Comparison of ENCODE assay signal across 9 cellular contexts in the genomic region with DNA sequence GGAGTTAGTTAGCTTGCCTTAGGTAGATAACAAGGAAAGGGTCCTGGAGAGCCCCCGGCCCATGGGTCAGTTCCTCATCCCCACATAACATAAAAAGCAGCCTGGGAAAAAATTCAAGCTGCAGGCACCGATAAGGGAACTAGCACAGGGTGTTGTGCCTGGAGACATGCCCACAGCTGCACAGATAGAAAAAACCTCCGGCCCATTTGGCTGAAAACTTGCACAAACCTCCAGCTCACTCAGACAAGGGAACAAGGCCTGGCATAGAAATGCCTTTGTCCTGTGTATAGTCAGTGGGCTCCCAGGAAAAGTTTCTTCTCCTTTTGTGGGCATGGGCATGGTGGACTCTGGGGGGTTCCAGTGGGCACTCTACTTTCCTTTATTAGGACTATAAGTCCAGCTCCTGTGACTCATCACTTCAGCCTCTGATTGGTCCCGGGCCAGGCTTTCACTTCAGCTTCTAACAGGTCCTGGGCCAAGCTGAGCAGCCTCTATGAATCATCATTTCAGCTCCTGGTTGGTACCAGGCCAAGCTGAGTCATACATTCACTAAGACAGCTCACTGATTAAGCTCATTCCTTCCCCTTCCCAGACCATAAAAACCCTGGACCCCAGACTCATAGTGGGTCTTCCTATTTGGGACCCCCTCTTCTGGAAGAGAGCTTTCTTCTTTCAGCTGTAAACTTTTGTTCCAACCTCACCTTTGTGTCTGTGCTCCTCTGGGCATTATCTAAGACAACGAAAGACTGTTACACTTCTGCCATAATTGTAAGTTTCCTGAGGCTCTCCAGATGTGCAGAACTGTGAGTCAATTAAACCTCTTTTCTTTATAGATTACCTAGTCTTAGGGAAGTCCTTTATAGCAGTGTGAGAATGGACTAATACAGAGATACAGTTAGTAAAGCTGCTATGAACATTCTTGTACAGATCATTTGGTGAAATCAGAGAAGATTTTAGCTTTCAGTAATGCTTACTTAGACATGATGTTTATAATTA.
DNase-seq lines count a peak whose midpoint lies in the region; ATAC-seq and TF ChIP-seq lines count a peak whose summit lies in the region.
"Had no signal": no experiment of that assay in that cellular context is flagged by ENCODE, and none has a peak within 500 bp of the region (broad histone marks: within the 10 kb centered on the region; RNA-seq: fewer than 3 reads in every experiment).

No MANE protein-coding gene starts in this region.

- H3K9me3 Mint-ChIP-seq in stimulated activated naive CD8-positive, alpha-beta T cell treated with anti-CD3 and anti-CD28 coated beads, Interleukin-15, amount 100 ng/mL, for 72 hours, result no peaks in the 10 kb centered on the region

- H3K27ac Mint-ChIP-seq in stimulated activated naive CD8-positive, alpha-beta T cell treated with anti-CD3 and anti-CD28 coated beads, Interleukin-15, amount 100 ng/mL, for 72 hours, result no peak overlapping the region
- H3K27ac Mint-ChIP-seq: CD4-positive, alpha-beta memory T cell had no signal

- no peaks in the 10 kb centered on the region for H3K4me1 Mint-ChIP-seq in stimulated activated naive CD8-positive, alpha-beta T cell treated with anti-CD3 and anti-CD28 coated beads, Interleukin-15, amount 100 ng/mL, for 72 hours
- H3K4me1 Mint-ChIP-seq: CD4-positive, alpha-beta memory T cell had no signal

- TF ChIP-seq CTCF in cardiac fibroblast (IDR thresholded peaks at IDR 0.05; ENCODE audit: low read depth, low read length) (no peak), lung (IDR thresholded peaks at IDR 0.05; ENCODE audit: control extremely low read depth, extremely low read depth) (no peak)

- H3K27me3 Mint-ChIP-seq in stimulated activated naive CD8-positive, alpha-beta T cell treated with anti-CD3 and anti-CD28 coated beads, Interleukin-15, amount 100 ng/mL, for 72 hours, result no peaks in the 10 kb centered on the region
- H3K27me3 Mint-ChIP-seq: CD4-positive, alpha-beta memory T cell had no signal

- no peaks in the 10 kb centered on the region for H3K27me3 ChIP-seq in lung (ENCODE audit: control insufficient read depth, insufficient read depth)
- H3K27me3 ChIP-seq in aorta (ENCODE audit: control insufficient read depth in 1 of 2, insufficient read depth in 2 of 2, low read length in 1 of 2), result no peaks in the 10 kb centered on the region

- H3K36me3 ChIP-seq in lung (ENCODE audit: control insufficient read depth in 2 of 2, insufficient read depth in 2 of 2, low read length in 2 of 2) (no peaks in the 10 kb centered on the region), aorta (ENCODE audit: control insufficient read depth in 1 of 2, insufficient read depth in 2 of 2, low read length in 1 of 2) (no peaks in the 10 kb centered on the region)

- peak; percentile 52 for ATAC-seq in stimulated activated naive CD8-positive, alpha-beta T cell treated with anti-CD3 and anti-CD28 coated beads, Interleukin-15, amount 100 ng/mL, for 72 hours
- ATAC-seq in stimulated activated naive CD8-positive, alpha-beta T cell treated with anti-CD3 and anti-CD28 coated beads, Interleukin-15, Interleukin-2, amounts not matched to agents 100 U/mL and 50 U/mL, for 24 hours, result no peak
- ATAC-seq in lung (ENCODE audit: insufficient read depth, low FRiP score) (peak; percentile 75), aorta (ENCODE audit: low FRiP score) (peak; percentile 92)

- H3K9me3 ChIP-seq in lung (ENCODE audit: control insufficient read depth in 2 of 2, insufficient read depth in 1 of 2, low read length in 1 of 2), result no peaks in the 10 kb centered on the region
- no peaks in the 10 kb centered on the region for H3K9me3 ChIP-seq in aorta (ENCODE audit: control insufficient read depth, low read length)

- peaks cover 0 to 1% of the 10 kb centered on the region in 2 donors for H3K4me1 ChIP-seq in lung (ENCODE audit: control insufficient read depth in 2 of 2, insufficient read depth in 2 of 2, low read length in 2 of 2)
- no peaks in the 10 kb centered on the region for H3K4me1 ChIP-seq in aorta (ENCODE audit: control insufficient read depth in 1 of 2, insufficient read depth in 2 of 2, low read length in 2 of 2)

- WGBS in lung, 2 donors, result 71 to 79% methylated on average over 5 of the region's 5 CpGs
- WGBS in aorta, 2 donors, result 9 to 14% methylated on average over 5 of the region's 5 CpGs

- H3K4me3 Mint-ChIP-seq in stimulated activated naive CD8-positive, alpha-beta T cell treated with anti-CD3 and anti-CD28 coated beads, Interleukin-15, amount 100 ng/mL, for 72 hours, result no peak overlapping the region
- H3K4me3 Mint-ChIP-seq: CD4-positive, alpha-beta memory T cell had no signal

- intact Hi-C loops in aorta (cut with DNase I), result loop anchor here in 1 of 2 donors (10.0 kb wide), 2 partner anchors 131 to 1389 kb away; a partner anchor contains a TSS

- DNase-seq in stimulated activated naive CD8-positive, alpha-beta T cell treated with anti-CD3 and anti-CD28 coated beads, Interleukin-15, amount 100 ng/mL, for 72 hours, result no peak
- no peak for DNase-seq in stimulated activated naive CD8-positive, alpha-beta T cell treated with anti-CD3 and anti-CD28 coated beads, Interleukin-15, Interleukin-2, amounts not matched to agents 100 U/mL and 50 U/mL, for 24 hours
- DNase-seq in cardiac fibroblast (ENCODE audit: low read depth in 2 of 2) (peak; percentile 99), lung (ENCODE audit: low spot score) (peak; percentile 70), aorta (peak; percentile 93 to 94), NCI-H2081 treated with DMSO at 0.1 percent for 48 hours (lab: John Stamatoyannopoulos, UW) (no peak), hippocampal formation (lab: John Stamatoyannopoulos, UW) (no peak), T-helper 1 cell (no peak)
- DNase-seq: CD4-positive, alpha-beta memory T cell had no signal

- H3K27ac ChIP-seq in lung (ENCODE audit: low read depth in 1 of 2, low read length in 1 of 2) (no peak overlapping the region), aorta (ENCODE audit: low read depth in 1 of 2, low read length in 2 of 2) (peak overlapping the region; percentile 59 to 92)

- H3K4me3 ChIP-seq in cardiac fibroblast (replicated peaks in 1 of 2; ENCODE audit: low read depth in 2 of 2, low read length in 2 of 2), result peak overlapping the region; percentile 18 to 25
- no peak overlapping the region for H3K4me3 ChIP-seq in lung
- no peak overlapping the region for H3K4me3 ChIP-seq in aorta (ENCODE audit: low read length in 2 of 2)

Comparison
In these comparisons a context has a peak if more than half of its experiments do, and no peak if none do; other contexts are left out.
1. DNase-seq: peak in cardiac fibroblast (2 of 2), lung (single experiment) and aorta (2 of 2); none in stimulated activated naive CD8-positive, alpha-beta T cell treated with anti-CD3 and anti-CD28 coated beads, Interleukin-15, amount 100 ng/mL, for 72 hours (0 of 2), stimulated activated naive CD8-positive, alpha-beta T cell treated with anti-CD3 and anti-CD28 coated beads, Interleukin-15, Interleukin-2, amounts not matched to agents 100 U/mL and 50 U/mL, for 24 hours (single experiment), NCI-H2081 treated with DMSO at 0.1 percent for 48 hours (single experiment), hippocampal formation (0 of 2) and T-helper 1 cell (0 of 5).
2. H3K4me3 ChIP-seq: peak in cardiac fibroblast (2 of 2); none in lung (single experiment) and aorta (0 of 2).
3. H3K27ac ChIP-seq: peak in aorta (2 of 2); none in lung (0 of 2).